Comparison of ENCODE assay signal across 19 cellular contexts in the genomic region with DNA sequence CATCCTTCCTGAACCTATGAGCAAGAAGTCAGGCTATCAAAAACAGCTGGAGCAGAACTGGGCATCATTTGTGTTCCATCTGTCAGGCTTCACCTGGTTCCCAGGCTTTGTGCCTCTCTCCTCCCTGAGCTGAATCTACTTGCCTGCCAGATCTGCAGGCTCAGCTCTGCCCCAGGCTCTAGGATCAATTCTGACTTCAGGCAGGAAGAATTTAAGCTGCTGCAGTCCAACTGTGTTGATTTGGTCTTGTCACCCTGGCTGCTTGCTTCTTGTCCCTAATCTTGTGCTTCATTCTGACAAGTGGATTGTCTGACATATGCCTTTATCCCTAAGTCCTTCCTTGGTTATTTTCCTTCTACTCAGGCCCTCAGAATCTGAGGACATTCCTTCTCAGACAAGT. TPM values are rescaled to one million over a fixed set of nuclear protein-coding genes. Genes with fewer than 3 reads are reported as not detected.
A peak's percentile ranks its signal among the peaks of the same experiment; 100 is the strongest.
DNase-seq lines count a peak whose midpoint lies in the region; ATAC-seq, FAIRE-seq and TF ChIP-seq lines count a peak whose summit lies in the region.
"Had no signal": no experiment of that assay in that cellular context is flagged by ENCODE, and none has a peak within 500 bp of the region (broad histone marks: within the 10 kb centered on the region; RNA-seq: fewer than 3 reads in every experiment).

No MANE protein-coding gene starts in this region.

- TF ChIP-seq CTCF in bronchial epithelial cell (IDR thresholded peaks at IDR 0.05; ENCODE audit: insufficient read depth, low read length, severe bottlenecking) (no peak), nephron progenitor cell (IDR thresholded peaks at IDR 0.05) (no peak)

- peak; percentile 50 for FAIRE-seq in bronchial epithelial cell (lab: Jason Lieb, UNC)
- FAIRE-seq: D721Med, G401.6, GM12891, HepG2, HTR-8/SVneo had no signal

- H3K27ac Mint-ChIP-seq in nephron progenitor cell, result peak overlapping the region; percentile 60
- H3K27ac Mint-ChIP-seq: CD14-positive monocyte; CD8-positive, alpha-beta T cell had no signal

- ATAC-seq in HG03457 (IDR thresholded peaks at IDR 0.05; ENCODE audit: unreplicated experiment) (no peak), GM19351 (IDR thresholded peaks at IDR 0.05; ENCODE audit: unreplicated experiment) (no peak)
- ATAC-seq: CD8-positive, alpha-beta T cell; HepG2 had no signal

- no peaks in the 10 kb centered on the region for H3K36me3 ChIP-seq in bronchial epithelial cell (ENCODE audit: control insufficient read depth, insufficient read depth, low read length)
- H3K36me3 ChIP-seq: HAP-1 had no signal

- no peaks in the 10 kb centered on the region for H3K9me3 Mint-ChIP-seq in nephron progenitor cell
- H3K9me3 Mint-ChIP-seq: CD8-positive, alpha-beta T cell had no signal

- peaks cover 15% of the 10 kb centered on the region for H3K4me1 Mint-ChIP-seq in nephron progenitor cell
- H3K4me1 Mint-ChIP-seq: CD14-positive monocyte had no signal

- DNase-seq in DMS 273 (lab: John Stamatoyannopoulos, UW; ENCODE audit: unreplicated experiment) (peak; percentile 2), DMS 273 treated with DMSO at 0.1 percent for 48 hours (lab: John Stamatoyannopoulos, UW) (no peak), NCI-H524 treated with DMSO at 0.1 percent for 48 hours (lab: John Stamatoyannopoulos, UW) (peak; percentile 9), bronchial epithelial cell (ENCODE audit: low read depth) (no peak), nephron progenitor cell (no peak)
- DNase-seq in stimulated activated CD4-positive, alpha-beta T cell treated with anti-CD3 and anti-CD28 coated beads, Interleukin-2, amount 100 ng/mL, for 24 hours, result no peak
- DNase-seq: CD8-positive, alpha-beta T cell; COR-L47; DMS53; GOT3 had no signal

- no peaks in the 10 kb centered on the region for H3K36me3 Mint-ChIP-seq in nephron progenitor cell (ENCODE audit: low read depth)
- H3K36me3 Mint-ChIP-seq: CD14-positive monocyte; CD8-positive, alpha-beta T cell had no signal

- no peak overlapping the region for H3K4me3 Mint-ChIP-seq in nephron progenitor cell
- H3K4me3 Mint-ChIP-seq: CD14-positive monocyte; CD8-positive, alpha-beta T cell had no signal

- peaks cover 1% of the 10 kb centered on the region for H3K27me3 ChIP-seq in bronchial epithelial cell (ENCODE audit: control insufficient read depth, insufficient read depth, low read length)

- H3K4me3 ChIP-seq in bronchial epithelial cell (ENCODE audit: low read depth, low read length), result no peak overlapping the region
- H3K4me3 ChIP-seq: HAP-1 had no signal

- peaks cover 12% of the 10 kb centered on the region for H3K27me3 Mint-ChIP-seq in nephron progenitor cell (ENCODE audit: low read depth, poor library complexity)

RNA-seq across cellular contexts. Expression of a gene that starts 31.6 kb away (rescaled TPM):
- total RNA-seq in bronchial epithelial cell, result 1.6 and 14.2 TPM in 2 replicates

Comparison
In these comparisons a context has a peak if more than half of its experiments do, and no peak if none do; other contexts are left out.
1. DNase-seq: peak in DMS 273 (single experiment) and NCI-H524 treated with DMSO at 0.1 percent for 48 hours (single experiment); none in DMS 273 treated with DMSO at 0.1 percent for 48 hours (single experiment), bronchial epithelial cell (single experiment), nephron progenitor cell (single experiment) and stimulated activated CD4-positive, alpha-beta T cell treated with anti-CD3 and anti-CD28 coated beads, Interleukin-2, amount 100 ng/mL, for 24 hours (0 of 2).